27 cellular contexts compared by ENCODE assay signal in genomic region chr10:2955064-2955463, GRCh38.
"Had no signal": no experiment of that assay in that cellular context is flagged by ENCODE, and none has a peak within 500 bp of the region (broad histone marks: within the 10 kb centered on the region; RNA-seq: fewer than 3 reads in every experiment).

No MANE protein-coding gene starts in this region.

- H3K36me3 ChIP-seq: stomach, suprapubic skin, thoracic aorta, thyroid gland, tibial artery, tibial nerve, transverse colon, upper lobe of left lung, upper lobe of right lung, uterus, vagina had no signal

- FAIRE-seq: urothelium cell line had no signal

- H3K4me1 ChIP-seq: stomach, suprapubic skin, testis, thyroid gland, tibial artery, tibial nerve, transverse colon, upper lobe of left lung, upper lobe of right lung, uterus, vagina had no signal

- ATAC-seq: stimulated activated effector memory CD8-positive, alpha-beta T cell treated with anti-CD3 and anti-CD28 coated beads, Interleukin-12 subunit alpha, Interleukin-12 subunit beta, amount 100 ng/mL, for 72 hours; stimulated activated memory B cell treated with anti-CD40 and anti-IgM and Interleukin-4, amounts not matched to agents 10 μg/mL and 1 μg/mL and 100 μg/mL, for 72 hours; stimulated activated naive B cell treated with anti-CD40 and anti-IgM and Interleukin-4, amounts not matched to agents 10 μg/mL and 1 μg/mL and 100 μg/mL, for 72 hours; stimulated activated naive CD8-positive, alpha-beta T cell treated with anti-CD3 and anti-CD28 coated beads, Interleukin-15, amount 100 ng/mL, for 72 hours; stimulated activated naive CD8-positive, alpha-beta T cell treated with anti-CD3 and anti-CD28 coated beads, Interleukin-15, Interleukin-2, amounts not matched to agents 100 U/mL and 50 U/mL, for 24 hours; upper lobe of right lung had no signal

- H3K9me3 ChIP-seq: stomach, suprapubic skin, testis, thoracic aorta, thyroid gland, tibial artery, tibial nerve, transverse colon, upper lobe of left lung, upper lobe of right lung, vagina had no signal

- DNase-seq: stimulated activated CD4-positive, alpha-beta T cell treated with anti-CD3 and anti-CD28 coated beads, Interleukin-2, amount 100 ng/mL, for 48 hours; stimulated activated CD4-positive, alpha-beta T cell treated with anti-CD3 and anti-CD28 coated beads, Interleukin-4, amount 100 ng/mL, for 1 hour; stimulated activated CD4-positive, alpha-beta T cell treated with anti-CD3 and anti-CD28 coated beads, Interleukin-4, amount 100 ng/mL, for 24 hours; stimulated activated CD4-positive, alpha-beta T cell treated with anti-CD3 and anti-CD28 coated beads, Interleukin-4, amount 100 ng/mL, for 4 hours; stimulated activated CD8-positive, alpha-beta memory T cell treated with anti-CD3 and anti-CD28 coated beads, Interleukin-4, amount 100 ng/mL, for 48 hours; stimulated activated naive B cell treated with anti-CD40 and anti-IgM and Interleukin-4, amounts not matched to agents 10 μg/mL and 1 μg/mL and 100 μg/mL, for 72 hours; stimulated activated naive CD4-positive, alpha-beta T cell; stimulated activated naive CD4-positive, alpha-beta T cell treated with Interleukin-2 at 50 U/mL for 16 hours; stimulated activated naive CD8-positive, alpha-beta T cell treated with anti-CD3 and anti-CD28 coated beads, Interleukin-15, amount 100 ng/mL, for 72 hours; stimulated activated naive CD8-positive, alpha-beta T cell treated with anti-CD3 and anti-CD28 coated beads, Interleukin-15, Interleukin-2, amounts not matched to agents 100 U/mL and 50 U/mL, for 24 hours; stomach; substantia nigra; testis; thyroid gland; tibial artery; transverse colon; trophoblast cell; upper lobe of left lung; upper lobe of right lung; uterus had no signal

- H3K27ac ChIP-seq: stomach, suprapubic skin, testis, thoracic aorta, thyroid gland, tibial artery, tibial nerve, transverse colon, upper lobe of left lung, upper lobe of right lung, uterus, vagina had no signal

- H3K27me3 ChIP-seq: testis, thyroid gland, tibial nerve, upper lobe of left lung, upper lobe of right lung, uterus, vagina had no signal

- H3K4me3 ChIP-seq: stomach, suprapubic skin, testis, thoracic aorta, thyroid gland, tibial artery, tibial nerve, transverse colon, upper lobe of left lung, upper lobe of right lung, uterus, vagina had no signal
